Comparison of ENCODE assay signal across 9 cellular contexts in the genomic region with DNA sequence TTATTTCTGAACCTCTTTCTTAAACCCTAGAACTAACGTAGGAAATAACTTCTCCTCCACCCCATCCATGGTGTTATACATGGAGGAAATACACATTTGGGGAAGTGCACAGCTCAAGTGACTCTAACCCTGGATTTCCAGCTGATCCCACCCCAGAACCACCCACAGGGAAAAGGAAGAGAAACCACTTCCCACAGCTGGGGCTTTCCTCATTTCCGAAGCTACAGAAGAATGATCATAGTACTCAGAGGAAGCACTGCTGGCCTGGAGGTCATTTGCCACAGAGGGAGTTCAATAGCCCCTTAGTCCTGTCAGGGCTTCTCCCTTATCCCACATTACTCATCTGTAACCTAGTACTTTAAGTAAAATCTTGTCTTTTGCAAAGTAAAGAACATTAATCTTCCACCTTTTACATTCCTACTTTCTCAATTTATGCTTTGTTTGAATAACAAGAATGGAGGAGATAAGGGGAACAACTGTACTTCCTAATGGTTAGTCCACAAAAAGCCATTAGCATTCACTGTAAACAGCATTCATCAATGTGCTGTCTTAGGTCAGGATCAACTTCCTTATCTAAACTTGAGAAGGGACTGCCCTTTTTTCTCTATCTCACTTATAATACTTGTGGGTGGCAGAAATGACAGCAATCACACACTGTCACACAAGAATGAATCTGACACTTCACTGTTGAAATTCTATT.
DNase-seq lines count a peak whose midpoint lies in the region; ATAC-seq, FAIRE-seq and TF ChIP-seq lines count a peak whose summit lies in the region.
"Had no signal": no experiment of that assay in that cellular context is flagged by ENCODE, and none has a peak within 500 bp of the region (broad histone marks: within the 10 kb centered on the region; RNA-seq: fewer than 3 reads in every experiment).

No MANE protein-coding gene starts in this region.

- no peak overlapping the region for H3K4me3 ChIP-seq in GM23338

- no peak overlapping the region for H3K23ac ChIP-seq in H9 (ENCODE audit: insufficient read length, low read depth, low read length)

- no peak overlapping the region for H3K4me2 ChIP-seq in GM23338
- H3K4me2 ChIP-seq in H9 (ENCODE audit: insufficient read depth, insufficient read length, low read length): no peak overlapping the region

- no peak overlapping the region for H2BK120ac ChIP-seq in H9 (ENCODE audit: low read depth, low read length, poor library complexity, severe bottlenecking)

- no peak overlapping the region for H2AK5ac ChIP-seq in H9 (ENCODE audit: insufficient read length, low read length)

- H3K9me3 Mint-ChIP-seq in GM23338 (no peaks in the 10 kb centered on the region), naive B cell (peaks cover 0 to 2% (median 0%) of the 10 kb centered on the region in 7 donors), H9 (no peaks in the 10 kb centered on the region)
- no peaks in the 10 kb centered on the region for H3K9me3 Mint-ChIP-seq in activated CD4-positive, alpha-beta T cell treated with anti-CD3 and anti-CD28 coated beads, Interleukin-2, amount 10 ng/mL, durations not matched to agents 24 days and 14 days

- H2BK12ac ChIP-seq in H9 (ENCODE audit: insufficient read length, low read depth, low read length): no peak overlapping the region

- peaks cover 11% of the 10 kb centered on the region for H3K4me1 Mint-ChIP-seq in GM23338
- H3K4me1 Mint-ChIP-seq in naive B cell: peaks cover 26 to 51% (median 43%) of the 10 kb centered on the region in 3 donors
- peaks cover 0 to 2% of the 10 kb centered on the region in 2 experiments; a peak in 2 of 4 replicates for H3K4me1 Mint-ChIP-seq in H9
- H3K4me1 Mint-ChIP-seq in activated CD4-positive, alpha-beta T cell treated with anti-CD3 and anti-CD28 coated beads, Interleukin-2, amount 10 ng/mL, durations not matched to agents 24 days and 14 days: peaks cover 30% of the 10 kb centered on the region

- H3K4me1 ChIP-seq in GM23338 (ENCODE audit: insufficient read depth) (no peaks in the 10 kb centered on the region), H9 (ENCODE audit: insufficient read depth, low read length) (no peaks in the 10 kb centered on the region; the same call in 1 of the 2 replicates)

- H4K20me1 ChIP-seq in GM23338 (replicated peaks; ENCODE audit: insufficient read depth) (no peaks in the 10 kb centered on the region), H9 (ENCODE audit: control insufficient read depth, insufficient read depth, insufficient read length) (no peaks in the 10 kb centered on the region)

- no CpG with 5 or more reads among the region's 2 CpGs for WGBS in H9 (ENCODE audit: extremely low coverage, insufficient read length, low lambda C conversion rate)

- H3K79me2 ChIP-seq in GM23338 (replicated peaks; ENCODE audit: insufficient read depth) (no peaks in the 10 kb centered on the region), H9 (ENCODE audit: insufficient read depth, low read length) (no peaks in the 10 kb centered on the region)

- H3K36me3 Mint-ChIP-seq in GM23338 (ENCODE audit: low read depth) (no peaks in the 10 kb centered on the region), naive B cell (no peaks in the 10 kb centered on the region), H9 (ENCODE audit: insufficient read depth in 1 of 3, low read depth in 3 of 3) (no peaks in the 10 kb centered on the region)
- H3K36me3 Mint-ChIP-seq in activated CD4-positive, alpha-beta T cell treated with anti-CD3 and anti-CD28 coated beads, Interleukin-2, amount 10 ng/mL, durations not matched to agents 24 days and 14 days (ENCODE audit: low read depth): no peaks in the 10 kb centered on the region

- no peak overlapping the region for H3K4me3 Mint-ChIP-seq in GM23338
- H3K4me3 Mint-ChIP-seq in naive B cell: no peak overlapping the region
- H3K4me3 Mint-ChIP-seq in H9: no peak overlapping the region; a peak in 1 of 5 replicates
- no peak overlapping the region for H3K4me3 Mint-ChIP-seq in activated CD4-positive, alpha-beta T cell treated with anti-CD3 and anti-CD28 coated beads, Interleukin-2, amount 10 ng/mL, durations not matched to agents 24 days and 14 days

- no peaks in the 10 kb centered on the region for H3K27me3 ChIP-seq in GM23338 (ENCODE audit: insufficient read depth)
- H3K27me3 ChIP-seq in H9 (ENCODE audit: insufficient read depth, low read length): no peaks in the 10 kb centered on the region

- no peak overlapping the region for H3K9ac ChIP-seq in H9 (ENCODE audit: extremely low read depth, insufficient read length, low read length)

- no peak overlapping the region for H2BK20ac ChIP-seq in H9 (ENCODE audit: low read depth, low read length, poor library complexity, severe bottlenecking)

- H2BK15ac ChIP-seq in H9 (ENCODE audit: low read depth, low read length): no peak overlapping the region

- ATAC-seq in GM23338: no peak
- ATAC-seq in naive B cell (ENCODE audit: low read depth in 2 of 2): peak in 1 of 2 donors; percentile 11
- no peak for ATAC-seq in HG02571 (IDR thresholded peaks at IDR 0.05; ENCODE audit: unreplicated experiment)

- no peak overlapping the region for H4K8ac ChIP-seq in H9 (replicated peaks; ENCODE audit: insufficient read length, low read depth, low read length)

- no peak overlapping the region for H3K18ac ChIP-seq in H9 (ENCODE audit: insufficient read length, low read depth, low read length)

- H2BK5ac ChIP-seq in H9 (ENCODE audit: insufficient read length, low read length): no peak overlapping the region

- no peaks in the 10 kb centered on the region for H3K9me3 ChIP-seq in H9 (ENCODE audit: control insufficient read depth, low read depth, low read length)

- no peak for TF ChIP-seq CTCF in D721Med (IDR thresholded peaks at IDR 0.05; ENCODE audit: insufficient read depth, missing control alignments)
- TF ChIP-seq CTCF in GM23338 (conservative IDR thresholded peaks at IDR 0.05; ENCODE audit: low read depth in 2 of 2): no peak
- TF ChIP-seq CTCF in H9 (conservative IDR thresholded peaks at IDR 0.05): no peak

- H3K4ac ChIP-seq in H9 (ENCODE audit: low read depth, low read length): no peak overlapping the region

- H3T11ph ChIP-seq in H9 (ENCODE audit: low read length): no peak overlapping the region

- no peaks in the 10 kb centered on the region for H3K9me2 ChIP-seq in GM23338 (ENCODE audit: insufficient read depth)

- FAIRE-seq in D721Med (lab: Jason Lieb, UNC): peak; percentile 35

- H3K27ac Mint-ChIP-seq in GM23338 (no peak overlapping the region), naive B cell (peak overlapping the region in 5 of 6 donors; percentile 63 to 93 (median 79)), H9 (no peak overlapping the region)
- H3K27ac Mint-ChIP-seq in activated CD4-positive, alpha-beta T cell treated with anti-CD3 and anti-CD28 coated beads, Interleukin-2, amount 10 ng/mL, durations not matched to agents 24 days and 14 days: no peak overlapping the region

- H3K27me3 Mint-ChIP-seq in GM23338 (ENCODE audit: insufficient read depth, low read depth, poor library complexity): no peaks in the 10 kb centered on the region
- H3K27me3 Mint-ChIP-seq in naive B cell: peaks cover 39 to 46% (median 43%) of the 10 kb centered on the region in 3 donors
- no peaks in the 10 kb centered on the region for H3K27me3 Mint-ChIP-seq in H9 (ENCODE audit: low read depth)
- H3K27me3 Mint-ChIP-seq in activated CD4-positive, alpha-beta T cell treated with anti-CD3 and anti-CD28 coated beads, Interleukin-2, amount 10 ng/mL, durations not matched to agents 24 days and 14 days: peaks cover 3% of the 10 kb centered on the region

- no peaks in the 10 kb centered on the region for H3K23me2 ChIP-seq in H9 (ENCODE audit: insufficient read length, low read depth, low read length, poor library complexity, severe bottlenecking)

- no peaks in the 10 kb centered on the region for H3K36me3 ChIP-seq in GM23338 (ENCODE audit: insufficient read depth)

- H3F3A ChIP-seq in GM23338 (replicated peaks; ENCODE audit: low read depth): no peaks in the 10 kb centered on the region

- no peak overlapping the region for H4K91ac ChIP-seq in H9 (ENCODE audit: insufficient read length, low read depth, low read length)

- no peak overlapping the region for H3K56ac ChIP-seq in H9 (ENCODE audit: insufficient read length, low read depth, low read length)

- DNase-seq in D721Med (ENCODE audit: insufficient read length, low spot score) (no peak), GM23338 (ENCODE audit: low spot score) (no peak), UCSD-AML1 (lab: John Stamatoyannopoulos, UW; ENCODE audit: unreplicated experiment) (peak; percentile 39), naive B cell (peak; percentile 26), H9 (no peak)
- DNase-seq in activated CD4-positive, alpha-beta T cell treated with anti-CD3 and anti-CD28 coated beads, Interleukin-2, amount 10 ng/mL, durations not matched to agents 24 days and 14 days: no peak
- DNase-seq in effector CD8-positive, alpha-beta T cell (lab: John Stamatoyannopoulos, UW): no peak
- DNase-seq: NCI-H446 had no signal

- intact Hi-C loops in activated CD4-positive, alpha-beta T cell treated with anti-CD3 and anti-CD28 coated beads, Interleukin-2, amount 10 ng/mL, durations not matched to agents 24 days and 14 days (cut with micrococcal nuclease): no loop called here

- H3K79me1 ChIP-seq in H9 (ENCODE audit: insufficient read depth, low read depth, low read length, poor library complexity, severe bottlenecking): no peaks in the 10 kb centered on the region

- H2AFZ ChIP-seq in GM23338 (peak overlapping the region; percentile 49; the same call in 1 of the 2 replicates), H9 (ENCODE audit: low read length) (no peak overlapping the region)

- no peak overlapping the region for H3K27ac ChIP-seq in GM23338 (ENCODE audit: low read depth)
- no peak overlapping the region for H3K27ac ChIP-seq in H9 (ENCODE audit: insufficient read length, low read depth, low read length)

- no peak overlapping the region for H4K5ac ChIP-seq in H9 (ENCODE audit: insufficient read length, low read depth, low read length)

- H3K14ac ChIP-seq in H9 (ENCODE audit: insufficient read depth, low read length): no peak overlapping the region

TF ChIP-seq in GM23338, 12 proteins besides CTCF, POLR2A, EP300 and RAD21 (continues in another document):
- no peak for TF ChIP-seq STAT1 (IDR thresholded peaks at IDR 0.05; ENCODE audit: unreplicated experiment)
- TF ChIP-seq EZH2 (IDR thresholded peaks at IDR 0.05; ENCODE audit: low read depth, unreplicated experiment): no peak

Comparison
In these comparisons a context has a peak if more than half of its experiments do, and no peak if none do; other contexts are left out.
1. DNase-seq: peak in UCSD-AML1 (single experiment) and naive B cell (single experiment); none in D721Med (single experiment), GM23338 (single experiment), H9 (single experiment), activated CD4-positive, alpha-beta T cell treated with anti-CD3 and anti-CD28 coated beads, Interleukin-2, amount 10 ng/mL, durations not matched to agents 24 days and 14 days (single experiment) and effector CD8-positive, alpha-beta T cell (single experiment).
2. H3K27ac Mint-ChIP-seq: peak in naive B cell (5 of 6); none in GM23338 (single experiment), H9 (0 of 3) and activated CD4-positive, alpha-beta T cell treated with anti-CD3 and anti-CD28 coated beads, Interleukin-2, amount 10 ng/mL, durations not matched to agents 24 days and 14 days (single experiment).